Comparison of ENCODE assay signal across 11 cellular contexts in genomic region chr6:139325003-139325600, GRCh38. TPM values are rescaled to one million over a fixed set of nuclear protein-coding genes. Genes with fewer than 3 reads are reported as not detected.
DNase-seq lines count a peak whose midpoint lies in the region; ATAC-seq and TF ChIP-seq lines count a peak whose summit lies in the region.
"Had no signal": no experiment of that assay in that cellular context is flagged by ENCODE, and none has a peak within 500 bp of the region (broad histone marks: within the 10 kb centered on the region; RNA-seq: fewer than 3 reads in every experiment).

No MANE protein-coding gene starts in this region.

- ATAC-seq in GM21515 (IDR thresholded peaks at IDR 0.05; ENCODE audit: unreplicated experiment) (peak; percentile 47), HG03097 (IDR thresholded peaks at IDR 0.05; ENCODE audit: low FRiP score, unreplicated experiment) (no peak)
- no peak for ATAC-seq in activated naive CD4-positive, alpha-beta T cell treated with anti-CD3 and anti-CD28 coated beads, Interleukin-2, amount 50 U/mL, for 72 hours

- peaks cover 6 to 10% (median 9%) of the 10 kb centered on the region in 3 donors for H3K27me3 Mint-ChIP-seq in immature natural killer cell (ENCODE audit: low read depth in 3 of 3)

- no peaks in the 10 kb centered on the region for H3K9me3 Mint-ChIP-seq in immature natural killer cell
- peaks cover 15 to 26% of the 10 kb centered on the region in 2 donors for H3K9me3 Mint-ChIP-seq in activated naive CD4-positive, alpha-beta T cell treated with anti-CD3 and anti-CD28 coated beads, Interleukin-2, amount 50 U/mL, for 72 hours

- H3K4me1 Mint-ChIP-seq in immature natural killer cell, result peaks cover 36 to 45% of the 10 kb centered on the region in 2 donors

- no peak for TF ChIP-seq CTCF in GM12864 (IDR thresholded peaks at IDR 0.05; ENCODE audit: low read depth, low read length, missing control alignments)
- no peak for TF ChIP-seq CTCF in HL-60 (IDR thresholded peaks at IDR 0.05; ENCODE audit: insufficient read depth, low read length)

- DNase-seq in GM12864 (ENCODE audit: low read depth) (peak; percentile 37), HL-60 (ENCODE audit: low read depth in 1 of 2, low spot score in 1 of 2) (peak; percentile 35 to 57), immature natural killer cell (peak; percentile 12 to 17 (median 17)), ecto neural progenitor cell (ENCODE audit: low spot score) (no peak), SK-N-DZ (ENCODE audit: low spot score) (no peak)
- DNase-seq in activated naive CD4-positive, alpha-beta T cell treated with anti-CD3 and anti-CD28 coated beads, Interleukin-2, amount 50 U/mL, for 72 hours (ENCODE audit: low spot score in 2 of 2), result no peak
- DNase-seq: activated gamma-delta T cell treated with Interleukin-2 at 50 U/mL for 16 hours, esophagus squamous epithelium, SK-N-SH had no signal

- no peak overlapping the region for H3K4me3 ChIP-seq in GM12864 (ENCODE audit: low read depth, low read length)
- H3K4me3 ChIP-seq in HL-60 (replicated peaks; ENCODE audit: insufficient read depth, low read length), result no peak overlapping the region
- H3K4me3 ChIP-seq: esophagus squamous epithelium had no signal

- peak overlapping the region in 3 of 5 donors; percentile 22 to 70 (median 51) for H3K4me3 Mint-ChIP-seq in immature natural killer cell

- no peaks in the 10 kb centered on the region for H3K27me3 ChIP-seq in HL-60 (ENCODE audit: insufficient read depth, poor library complexity, severe bottlenecking)
- H3K27me3 ChIP-seq: esophagus squamous epithelium had no signal

- H3K36me3 Mint-ChIP-seq in immature natural killer cell, result peaks cover 0 to 4% (median 0%) of the 10 kb centered on the region in 3 donors
- peaks cover 5 to 35% of the 10 kb centered on the region in 2 donors for H3K36me3 Mint-ChIP-seq in activated naive CD4-positive, alpha-beta T cell treated with anti-CD3 and anti-CD28 coated beads, Interleukin-2, amount 50 U/mL, for 72 hours

- H3K27ac Mint-ChIP-seq in immature natural killer cell, result peak overlapping the region; percentile 69 to 92 (median 89)
- no peak overlapping the region for H3K27ac Mint-ChIP-seq in activated naive CD4-positive, alpha-beta T cell treated with anti-CD3 and anti-CD28 coated beads, Interleukin-2, amount 50 U/mL, for 72 hours

- H3K27ac ChIP-seq in HL-60 (replicated peaks), result peak overlapping the region; percentile 98

RNA-seq across cellular contexts. Expression of gene TXLNB, which starts 33.3 kb away (rescaled TPM):
- under 1 TPM in 2 of 3 donors, not detected in 1; 0.08 to 0.32 TPM for polyA plus RNA-seq in immature natural killer cell
- total RNA-seq in activated naive CD4-positive, alpha-beta T cell treated with anti-CD3 and anti-CD28 coated beads, Interleukin-2, amount 50 U/mL, for 72 hours, result under 1 TPM; 0.31 to 0.32 TPM
- 0.02 TPM in 1 of 2 replicates, not detected in the other for polyA plus RNA-seq in SK-N-DZ (2014; cell fraction: cytosol; rRNA removed)
- 0.05 TPM in 1 of 2 replicates, not detected in the other for polyA plus RNA-seq in SK-N-DZ (2014; cell fraction: nucleus; rRNA removed)

RNA-seq across cellular contexts. Expression of gene CITED2, which starts 49.3 kb away (rescaled TPM):
- polyA plus RNA-seq in immature natural killer cell, result 10 to 100 TPM; 11.1 to 36.3 (median 18.4) TPM
- total RNA-seq in activated naive CD4-positive, alpha-beta T cell treated with anti-CD3 and anti-CD28 coated beads, Interleukin-2, amount 50 U/mL, for 72 hours, result 10 to 100 TPM; 14.5 to 40.3 TPM
- 23.8 and 28.0 TPM in 2 replicates for polyA plus RNA-seq in SK-N-DZ (2014; cell fraction: cytosol; rRNA removed)
- 11.1 and 19.5 TPM in 2 replicates for polyA plus RNA-seq in SK-N-DZ (2014; cell fraction: nucleus; rRNA removed)

Comparison
In these comparisons a context has a peak if more than half of its experiments do, and no peak if none do; other contexts are left out.
1. DNase-seq: peak in GM12864 (single experiment), HL-60 (2 of 2) and immature natural killer cell (3 of 3); none in activated naive CD4-positive, alpha-beta T cell treated with anti-CD3 and anti-CD28 coated beads, Interleukin-2, amount 50 U/mL, for 72 hours (0 of 2), ecto neural progenitor cell (single experiment) and SK-N-DZ (single experiment).
2. H3K27ac Mint-ChIP-seq: peak in immature natural killer cell (6 of 6); none in activated naive CD4-positive, alpha-beta T cell treated with anti-CD3 and anti-CD28 coated beads, Interleukin-2, amount 50 U/mL, for 72 hours (0 of 2).